In genomic region chr18:6755107-6755506, GRCh38 we compare ENCODE assay signal across 21 cellular contexts. TPM values are rescaled to one million over a fixed set of nuclear protein-coding genes. Genes with fewer than 3 reads are reported as not detected.
"Had no signal": no experiment of that assay in that cellular context is flagged by ENCODE, and none has a peak within 500 bp of the region (broad histone marks: within the 10 kb centered on the region; RNA-seq: fewer than 3 reads in every experiment).

No MANE protein-coding gene starts in this region.

- H3K9me3 Mint-ChIP-seq: type B pancreatic cell had no signal

- H2AFZ ChIP-seq: hepatocyte had no signal

- H3K4me1 Mint-ChIP-seq: activated naive CD4-positive, alpha-beta T cell treated with anti-CD3 and anti-CD28 coated beads, Interleukin-2, amount 10 ng/mL, durations not matched to agents 7 days and 5 days; natural killer cell; stimulated activated naive B cell treated with anti-CD40 and anti-IgM and Interleukin-4, amounts not matched to agents 10 μg/mL and 1 μg/mL and 100 μg/mL, for 72 hours; T-cell had no signal

- H3K4me3 Mint-ChIP-seq: activated naive CD4-positive, alpha-beta T cell treated with anti-CD3 and anti-CD28 coated beads, Interleukin-2, amount 10 ng/mL, durations not matched to agents 7 days and 5 days; dendritic cell treated with granulocyte-macrophage colony-stimulating factor and Interleukin-4, amounts not matched to agents 40 ng/mL and 50 ng/mL, for 4 days; effector memory CD8-positive, alpha-beta T cell; natural killer cell; stimulated activated naive B cell treated with anti-CD40 and anti-IgM and Interleukin-4, amounts not matched to agents 10 μg/mL and 1 μg/mL and 100 μg/mL, for 72 hours; T-cell; type B pancreatic cell had no signal

- H3K27me3 ChIP-seq: ascending aorta, breast epithelium, hepatocyte, left lung, right atrium auricular region had no signal

- H3K27ac Mint-ChIP-seq: activated naive CD4-positive, alpha-beta T cell treated with anti-CD3 and anti-CD28 coated beads, Interleukin-2, amount 10 ng/mL, durations not matched to agents 7 days and 5 days; dendritic cell treated with granulocyte-macrophage colony-stimulating factor and Interleukin-4, amounts not matched to agents 40 ng/mL and 50 ng/mL, for 4 days; effector memory CD8-positive, alpha-beta T cell; natural killer cell; progenitor cell of endocrine pancreas; stimulated activated naive B cell treated with anti-CD40 and anti-IgM and Interleukin-4, amounts not matched to agents 10 μg/mL and 1 μg/mL and 100 μg/mL, for 72 hours; T-cell; type B pancreatic cell had no signal

- H3K36me3 Mint-ChIP-seq: activated naive CD4-positive, alpha-beta T cell treated with anti-CD3 and anti-CD28 coated beads, Interleukin-2, amount 10 ng/mL, durations not matched to agents 7 days and 5 days; natural killer cell; stimulated activated naive B cell treated with anti-CD40 and anti-IgM and Interleukin-4, amounts not matched to agents 10 μg/mL and 1 μg/mL and 100 μg/mL, for 72 hours; T-cell had no signal

- H3K36me3 ChIP-seq: ascending aorta, breast epithelium, left lung, right atrium auricular region had no signal

- H3K4me3 ChIP-seq: ascending aorta, breast epithelium, hepatocyte, left lung, right atrium auricular region, skin epidermis had no signal

- H3K4me1 ChIP-seq: ascending aorta, breast epithelium, right atrium auricular region had no signal

- DNase-seq: activated CD4-positive, alpha-beta T cell treated with anti-CD3 and anti-CD28 coated beads for 1 hour; activated CD4-positive, alpha-beta T cell treated with anti-CD3 and anti-CD28 coated beads, Interleukin-2, amount 50 U/mL, for 4 hours; activated naive CD4-positive, alpha-beta T cell treated with anti-CD3 and anti-CD28 coated beads, Interleukin-2, amount 10 ng/mL, durations not matched to agents 7 days and 5 days; cerebellar nuclear complex; effector memory CD8-positive, alpha-beta T cell; left lung; natural killer cell; nucleus accumbens; stimulated activated CD4-positive, alpha-beta T cell treated with anti-CD3 and anti-CD28 coated beads, Interleukin-15, amount 100 ng/mL, for 24 hours; stimulated activated CD4-positive, alpha-beta T cell treated with anti-CD3 and anti-CD28 coated beads, Interleukin-4, amount 100 ng/mL, for 1 hour; stimulated activated naive B cell treated with anti-CD40 and anti-IgM and Interleukin-4, amounts not matched to agents 10 μg/mL and 1 μg/mL and 100 μg/mL, for 72 hours; T-cell; T-helper 9 cell had no signal

- H3K9me3 ChIP-seq: ascending aorta had no signal

- H3K27me3 Mint-ChIP-seq: activated naive CD4-positive, alpha-beta T cell treated with anti-CD3 and anti-CD28 coated beads, Interleukin-2, amount 10 ng/mL, durations not matched to agents 7 days and 5 days; dendritic cell treated with granulocyte-macrophage colony-stimulating factor and Interleukin-4, amounts not matched to agents 40 ng/mL and 50 ng/mL, for 4 days; effector memory CD8-positive, alpha-beta T cell; progenitor cell of endocrine pancreas; stimulated activated naive B cell treated with anti-CD40 and anti-IgM and Interleukin-4, amounts not matched to agents 10 μg/mL and 1 μg/mL and 100 μg/mL, for 72 hours; T-cell; type B pancreatic cell had no signal

- H3K27ac ChIP-seq: ascending aorta, breast epithelium, hepatocyte, left lung, right atrium auricular region, skin epidermis had no signal

- H3K4me2 ChIP-seq: hepatocyte had no signal

- ATAC-seq: effector memory CD8-positive, alpha-beta T cell; left lung; natural killer cell; stimulated activated naive B cell treated with anti-CD40 and anti-IgM and Interleukin-4, amounts not matched to agents 10 μg/mL and 1 μg/mL and 100 μg/mL, for 72 hours; T-cell had no signal

RNA-seq across cellular contexts. Expression of gene ARHGAP28, which starts 25.6 kb away (rescaled TPM):
- total RNA-seq: natural killer cell had no signal
